ENCODE assay signal across 21 cellular contexts in the genomic region with DNA sequence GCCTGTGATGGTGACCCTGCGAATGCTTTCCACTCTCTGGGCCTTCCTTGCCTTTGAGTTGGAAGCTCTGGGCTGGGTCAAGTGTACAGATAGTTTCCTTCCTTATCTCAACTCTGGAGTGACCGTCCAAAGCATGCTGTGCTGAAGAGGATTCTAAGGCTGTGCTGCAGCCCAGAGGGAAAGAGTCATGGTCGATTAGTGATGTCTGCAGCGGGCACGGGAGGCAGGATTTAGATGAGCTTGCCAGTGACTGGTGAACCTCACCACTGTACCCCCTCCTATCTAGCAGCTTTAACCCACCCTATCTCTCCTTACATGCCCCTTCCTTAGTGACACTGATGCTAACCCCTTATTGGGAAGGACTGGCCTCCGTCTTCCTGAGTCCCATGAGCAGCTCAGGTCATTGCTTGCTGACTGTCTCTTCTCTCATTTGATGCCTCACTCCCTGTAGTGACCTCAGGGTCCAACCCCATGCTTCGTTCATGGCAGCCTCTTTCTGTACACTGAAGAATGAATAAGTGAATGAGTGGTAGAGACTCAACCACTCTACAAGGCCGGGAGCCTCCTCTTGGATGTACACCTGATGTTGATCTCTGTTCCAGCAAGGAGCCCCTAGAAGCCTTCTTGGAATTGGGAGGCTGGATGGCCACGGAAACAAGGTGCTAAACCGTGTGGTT. TPM values are rescaled to one million over a fixed set of nuclear protein-coding genes. Genes with fewer than 3 reads are reported as not detected.
A peak's percentile ranks its signal among the peaks of the same experiment; 100 is the strongest.
DNase-seq lines count a peak whose midpoint lies in the region; ATAC-seq, FAIRE-seq and TF ChIP-seq lines count a peak whose summit lies in the region.
"Had no signal": no experiment of that assay in that cellular context is flagged by ENCODE, and none has a peak within 500 bp of the region (broad histone marks: within the 10 kb centered on the region; RNA-seq: fewer than 3 reads in every experiment).

No MANE protein-coding gene starts in this region.

- POLR2A ChIA-PET in HepG2 (lab: Yijun Ruan, JAX) = interaction anchor here (1.3 to 3.1 kb wide), 4 partner anchors 12 to 65 kb away, joined by 5 to 14 read pairs (median 8); partner anchors contain the start of gene RSPH14

- WGBS in HepG2 (ENCODE audit: low lambda C conversion rate) = 95% methylated on average over 10 of the region's 10 CpGs
- 77% methylated on average over 4 of the region's 10 CpGs for WGBS in right lobe of liver (ENCODE audit: insufficient coverage, low coverage, low lambda C conversion rate, missing lambda C conversion rate)
- WGBS in stomach, 5 donors = 89 to 93% (median 90%) methylated on average over 10 of the region's 10 CpGs
- WGBS in upper lobe of left lung, 2 donors = 94 to 95% methylated on average over 10 of the region's 10 CpGs
- 90 to 93% methylated on average over 10 of the region's 10 CpGs for WGBS in sigmoid colon, 2 donors

- TF ChIP-seq EP300 in HepG2 (IDR thresholded peaks at IDR 0.05; ENCODE audit: low read depth in 2 of 2, low read length in 2 of 2) (no peak), HepG2 (CRISPR knock-in tag; IDR thresholded peaks at IDR 0.05; ENCODE audit: borderline replicate concordance) (no peak), stomach (IDR thresholded peaks at IDR 0.05) (no peak), upper lobe of left lung (IDR thresholded peaks at IDR 0.05) (no peak), sigmoid colon (IDR thresholded peaks at IDR 0.05) (no peak)

- H2AFZ ChIP-seq in HepG2 (ENCODE audit: low read length) = no peak overlapping the region

- CTCF ChIA-PET in HepG2 (lab: Yijun Ruan, JAX; ENCODE audit: low intra/inter-chr PET ratio, low total read pairs) = no interaction called here

- no peaks in the 10 kb centered on the region; a peak in 1 of 5 replicates for H3K36me3 ChIP-seq in HepG2 (replicated peaks in 1 of 2; ENCODE audit: control insufficient read depth in 1 of 2, insufficient read depth in 2 of 2, low read length in 2 of 2)
- H3K36me3 ChIP-seq in right lobe of liver = no peaks in the 10 kb centered on the region
- no peaks in the 10 kb centered on the region for H3K36me3 ChIP-seq in stomach
- H3K36me3 ChIP-seq in upper lobe of left lung = no peaks in the 10 kb centered on the region
- H3K36me3 ChIP-seq in sigmoid colon = no peaks in the 10 kb centered on the region
- H3K36me3 ChIP-seq: HAP-1 had no signal

- TF ChIP-seq POLR2A in HepG2 (IDR thresholded peaks at IDR 0.05; ENCODE audit: insufficient read depth in 1 of 2, low read depth in 2 of 2, low read length in 2 of 2) (no peak), right lobe of liver (IDR thresholded peaks at IDR 0.05) (no peak), stomach (IDR thresholded peaks at IDR 0.05) (no peak), upper lobe of left lung (IDR thresholded peaks at IDR 0.05) (no peak), sigmoid colon (IDR thresholded peaks at IDR 0.05) (no peak)

- H4K20me1 ChIP-seq in HepG2 (ENCODE audit: insufficient read depth, low read length) = no peaks in the 10 kb centered on the region

- peaks cover 95% of the 10 kb centered on the region for H3K4me1 ChIP-seq in HepG2 (ENCODE audit: insufficient read depth, low read length)
- H3K4me1 ChIP-seq in right lobe of liver = peaks cover 0 to 10% (median 0%) of the 10 kb centered on the region in 4 donors
- H3K4me1 ChIP-seq in stomach = peaks cover 23 to 59% (median 36%) of the 10 kb centered on the region in 4 donors
- peaks cover 0 to 13% (median 7%) of the 10 kb centered on the region in 4 donors for H3K4me1 ChIP-seq in upper lobe of left lung
- H3K4me1 ChIP-seq in sigmoid colon = peaks cover 0 to 11% (median 0%) of the 10 kb centered on the region in 4 donors
- H3K4me1 ChIP-seq: A549 had no signal

- no peaks in the 10 kb centered on the region for H3K27me3 ChIP-seq in HepG2 (ENCODE audit: control insufficient read depth in 1 of 2, insufficient read depth in 2 of 2, low read length in 2 of 2)
- no peaks in the 10 kb centered on the region for H3K27me3 ChIP-seq in right lobe of liver
- H3K27me3 ChIP-seq in dorsolateral prefrontal cortex = no peaks in the 10 kb centered on the region
- peaks cover 0 to 7% (median 0%) of the 10 kb centered on the region in 3 donors for H3K27me3 ChIP-seq in stomach
- no peaks in the 10 kb centered on the region for H3K27me3 ChIP-seq in upper lobe of left lung
- no peaks in the 10 kb centered on the region for H3K27me3 ChIP-seq in sigmoid colon

- in situ Hi-C loops in HepG2 (cut with HindIII; ENCODE audit: extremely low pct_ligation_motif_present, low pct_unique_long_range_greater_than_20kb) = no loop called here

- H3K4me2 ChIP-seq in HepG2 (ENCODE audit: low read depth, low read length) = no peak overlapping the region
- H3K4me2 ChIP-seq: A549 had no signal

- H3K27ac ChIP-seq in HepG2 (ENCODE audit: extremely low read length, insufficient read depth, low read length) = peak overlapping the region; percentile 97
- no peak overlapping the region for H3K27ac ChIP-seq in right lobe of liver
- H3K27ac ChIP-seq in dorsolateral prefrontal cortex = peak overlapping the region in 45 of 59 donors; percentile 44 to 93 (median 78)
- H3K27ac ChIP-seq in stomach = peak overlapping the region in 4 of 5 donors; percentile 52 to 66 (median 57)
- no peak overlapping the region for H3K27ac ChIP-seq in upper lobe of left lung
- H3K27ac ChIP-seq in sigmoid colon = no peak overlapping the region
- H3K27ac ChIP-seq: A549 had no signal

- DNase-seq in HepG2 (ENCODE audit: low spot score) (no peak), right lobe of liver (no peak), dorsolateral prefrontal cortex (no peak), stomach (no peak), upper lobe of left lung (no peak), sigmoid colon (no peak), GM03348 (ENCODE audit: low spot score) (no peak)
- DNase-seq: CD4-positive, alpha-beta T cell; DMS 273 treated with DMSO at 0.1 percent for 48 hours; DMS79 treated with DMSO at 0.1 percent for 48 hours; IMR-90; NCI-H1105; NCI-H2029 treated with DMSO at 0.1 percent for 48 hours; NCI-H226; NCI-H510A treated with DMSO at 0.1 percent for 48 hours; NCI-H774 had no signal

- peak overlapping the region; percentile 66 for H3K9ac ChIP-seq in HepG2 (ENCODE audit: insufficient read depth, low read depth, low read length)

- FAIRE-seq in HepG2 (lab: Jason Lieb, UNC) = no peak
- FAIRE-seq: A549, GM12878, HTR-8/SVneo, RCC 7860 had no signal

- intact Hi-C loops in HepG2 (cut with micrococcal nuclease; ENCODE audit: unreplicated experiment) = loop anchor here (10.0 kb wide), 1 partner anchor 48 kb away; no protein-coding TSS in a partner anchor
- intact Hi-C loops in right lobe of liver (cut with DNase I) = no loop called here
- intact Hi-C loops in dorsolateral prefrontal cortex (cut with DNase I) = no loop called here
- intact Hi-C loops in stomach (cut with DNase I; ENCODE audit: low total_unique reads) = no loop called here
- intact Hi-C loops in sigmoid colon (cut with DNase I) = no loop called here

- ATAC-seq in HepG2 = no peak
- ATAC-seq in right lobe of liver = no peak
- no peak for ATAC-seq in upper lobe of left lung (ENCODE audit: low FRiP score in 2 of 2)
- ATAC-seq: A549, GM12878 had no signal

- no peaks in the 10 kb centered on the region for H3K9me3 ChIP-seq in HepG2 (ENCODE audit: low read length)
- H3K9me3 ChIP-seq in right lobe of liver = no peaks in the 10 kb centered on the region
- H3K9me3 ChIP-seq in stomach = no peaks in the 10 kb centered on the region
- no peaks in the 10 kb centered on the region for H3K9me3 ChIP-seq in upper lobe of left lung
- no peaks in the 10 kb centered on the region for H3K9me3 ChIP-seq in sigmoid colon
- H3K9me3 ChIP-seq: A549, HAP-1 had no signal

- no peak for TF ChIP-seq CTCF in HepG2 (CRISPR knock-in tag; IDR thresholded peaks at IDR 0.05)
- TF ChIP-seq CTCF in right lobe of liver (IDR thresholded peaks at IDR 0.05) = no peak
- TF ChIP-seq CTCF in dorsolateral prefrontal cortex (IDR thresholded peaks at IDR 0.05 in 54 of 56, conservative IDR thresholded peaks at IDR 0.05 in 2 of 56; ENCODE audit: low read depth in 1 of 56, partially characterized antibody in 56 of 56) = no peak
- TF ChIP-seq CTCF in stomach (IDR thresholded peaks at IDR 0.05) = no peak
- no peak for TF ChIP-seq CTCF in upper lobe of left lung (IDR thresholded peaks at IDR 0.05)
- no peak for TF ChIP-seq CTCF in sigmoid colon (IDR thresholded peaks at IDR 0.05)

- no peak for TF ChIP-seq RAD21 in HepG2 (CRISPR knock-in tag; IDR thresholded peaks at IDR 0.05)

- H3K4me3 ChIP-seq in HepG2 (replicated peaks in 1 of 3; ENCODE audit: insufficient read depth in 1 of 3, low read depth in 2 of 3, low read length in 3 of 3) (no peak overlapping the region), right lobe of liver (no peak overlapping the region), dorsolateral prefrontal cortex (no peak overlapping the region), stomach (no peak overlapping the region), upper lobe of left lung (no peak overlapping the region), sigmoid colon (no peak overlapping the region)
- H3K4me3 ChIP-seq: A549, GM12878, HAP-1 had no signal

- peaks cover 80% of the 10 kb centered on the region for H3K79me2 ChIP-seq in HepG2 (ENCODE audit: insufficient read depth, low read length)

- no TSS peak for BruUV-seq in HepG2 (replicated peaks; lab: Mats Ljungman, UMichigan)

RNA-seq across cellular contexts. Expression of gene GNAZ, which starts 6.7 kb away (rescaled TPM):
- 22.3 and 22.8 TPM in 2 replicates for total RNA-seq in HepG2 (2016; rRNA removed; fragmentation: Illumina TruSeq; extraction: Trizol)
- total RNA-seq in HepG2 (2016; cell fraction: cytosol; rRNA removed; fragmentation: Illumina TruSeq; extraction: Trizol; ENCODE audit: low read depth) = 16.3 and 16.9 TPM in 2 replicates
- total RNA-seq in HepG2 (2016; cell fraction: insoluble cytoplasmic fraction; rRNA removed; fragmentation: Illumina TruSeq; extraction: Trizol) = 19.4 and 21.2 TPM in 2 replicates
- total RNA-seq in HepG2 (2016; cell fraction: membrane; rRNA removed; fragmentation: Illumina TruSeq; extraction: Trizol) = 39.6 and 41.4 TPM in 2 replicates
- 11.5 and 12.9 TPM in 2 replicates for total RNA-seq in HepG2 (2016; cell fraction: nucleus; rRNA removed; fragmentation: Illumina TruSeq; extraction: Trizol)
- polyA plus RNA-seq in HepG2 (2011; rRNA removed) = 11.4 and 16.2 TPM in 2 replicates
- 16.1 and 16.8 TPM in 2 replicates for polyA plus RNA-seq in HepG2 (2011; cell fraction: cytosol; rRNA removed)
- 10.1 and 15.9 TPM in 2 replicates for polyA plus RNA-seq in HepG2 (2011; cell fraction: nucleus; rRNA removed)
- 10.4 and 16.9 TPM in 2 replicates for polyA plus RNA-seq in HepG2 (2012)
- 10.5 and 11.3 TPM in 2 replicates for polyA plus RNA-seq in HepG2 (2016; cell fraction: cytosol; fragmentation: Illumina TruSeq; extraction: Trizol; ENCODE audit: low read depth)
- polyA plus RNA-seq in HepG2 (2016; cell fraction: insoluble cytoplasmic fraction; fragmentation: Illumina TruSeq; extraction: Trizol; ENCODE audit: low read depth) = 20.3 and 22.4 TPM in 2 replicates
- polyA plus RNA-seq in HepG2 (2016; cell fraction: membrane; fragmentation: Illumina TruSeq; extraction: Trizol; ENCODE audit: low read depth) = 27.3 and 30.4 TPM in 2 replicates
- 19.7 and 20.5 TPM in 2 replicates for polyA plus RNA-seq in HepG2 (2016; cell fraction: nucleus; fragmentation: Illumina TruSeq; extraction: Trizol; ENCODE audit: insufficient read depth, low read depth)
- polyA minus RNA-seq in HepG2 (2011; rRNA and poly(A)+ RNA removed; ENCODE audit: low replicate concordance) = 9.8 and 19.7 TPM in 2 replicates
- 10.9 and 12.2 TPM in 2 replicates for polyA minus RNA-seq in HepG2 (2011; cell fraction: cytosol; rRNA and poly(A)+ RNA removed)
- 5.7 and 8.5 TPM in 2 replicates for polyA minus RNA-seq in HepG2 (2011; cell fraction: nucleus; rRNA and poly(A)+ RNA removed)
- total RNA-seq in right lobe of liver = 1 to 10 TPM in 2 of 6 experiments, under 1 TPM in 4; 0.15 to 1.5 (median 0.53) TPM
- 100 to 1,000 TPM in 10 of 120 experiments, 10 to 100 TPM in 110; 66.2 to 113 (median 85.3) TPM for total RNA-seq in dorsolateral prefrontal cortex
- total RNA-seq in stomach = 10 to 100 TPM in 4 of 5 donors, 1 to 10 TPM in 1; 7.6 to 18.8 (median 17.9) TPM
- polyA plus RNA-seq in stomach = 1 to 10 TPM; 4.3 to 8.6 (median 8.1) TPM
- total RNA-seq in upper lobe of left lung = 1 to 10 TPM in 4 of 6 donors, under 1 TPM in 1, not detected in 1; 0.80 to 7.3 (median 2.7) TPM
- 10 to 100 TPM; 22.8 to 27.6 (median 24.9) TPM for total RNA-seq in sigmoid colon
- polyA plus RNA-seq in sigmoid colon = 1 to 10 TPM in 1 of 3 donors, under 1 TPM in 2; under 0.01 to 2.6 (median 0.46) TPM

Comparison
In these comparisons a context has a peak if more than half of its experiments do, and no peak if none do; other contexts are left out.
1. H3K27ac ChIP-seq: peak in HepG2 (single experiment), dorsolateral prefrontal cortex (45 of 59) and stomach (4 of 5); none in right lobe of liver (0 of 3), upper lobe of left lung (0 of 4) and sigmoid colon (0 of 4).